8 cellular contexts compared by ENCODE assay signal in the genomic region with DNA sequence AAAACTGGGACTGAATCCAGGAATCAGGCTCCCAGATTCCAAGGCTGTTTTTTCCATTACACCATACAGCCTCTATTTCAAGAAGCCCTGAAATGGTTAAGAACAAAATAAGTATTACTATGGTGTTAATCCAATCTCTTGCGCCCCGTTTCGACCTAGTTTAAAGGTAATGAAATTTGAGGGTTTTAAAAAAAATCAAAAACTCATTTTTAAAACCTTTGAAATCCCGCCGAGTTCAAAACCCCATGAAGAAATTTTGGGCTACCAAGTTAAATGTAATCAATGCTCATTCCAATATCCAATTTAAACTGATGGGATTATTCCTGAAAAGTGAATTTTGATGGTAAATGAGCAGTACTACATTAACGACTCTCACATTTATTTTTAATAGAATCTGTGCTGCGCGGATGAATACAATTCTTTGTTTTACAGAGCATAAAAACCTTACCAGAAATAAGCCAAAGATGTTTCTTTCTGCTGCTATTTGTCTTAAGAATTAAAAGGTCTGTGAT. TPM values are rescaled to one million over a fixed set of nuclear protein-coding genes. Genes with fewer than 3 reads are reported as not detected.
DNase-seq lines count a peak whose midpoint lies in the region; TF ChIP-seq lines count a peak whose summit lies in the region.

No MANE protein-coding gene starts in this region.

- CTCF ChIA-PET in activated CD4-positive, alpha-beta T cell treated with anti-CD3 and anti-CD28 coated beads, Interleukin-2, amount 10 ng/mL, durations not matched to agents 7 days and 5 days (lab: Charles Lee) = no interaction called here

- no peak for TF ChIP-seq POLR2A in thyroid gland (IDR thresholded peaks at IDR 0.05)

- H3K36me3 ChIP-seq in liver (ENCODE audit: control insufficient read depth in 4 of 4, insufficient read depth in 3 of 4, low read depth in 1 of 4, low read length in 3 of 4) (no peaks in the 10 kb centered on the region), thyroid gland (no peaks in the 10 kb centered on the region)

- TF ChIP-seq RAD21 in liver (IDR thresholded peaks at IDR 0.05) = no peak

- H3K27ac Mint-ChIP-seq in activated CD4-positive, alpha-beta T cell treated with anti-CD3 and anti-CD28 coated beads, Interleukin-2, amount 10 ng/mL, durations not matched to agents 7 days and 5 days = peak overlapping the region; percentile 87

- H3K36me3 Mint-ChIP-seq in activated CD4-positive, alpha-beta T cell treated with anti-CD3 and anti-CD28 coated beads, Interleukin-2, amount 10 ng/mL, durations not matched to agents 7 days and 5 days (ENCODE audit: low read depth) = peaks cover 24% of the 10 kb centered on the region

- no peaks in the 10 kb centered on the region for H3K27me3 ChIP-seq in liver (ENCODE audit: control insufficient read depth in 4 of 4, insufficient read depth in 4 of 4, low read length in 3 of 4)
- no peaks in the 10 kb centered on the region for H3K27me3 ChIP-seq in thyroid gland

- POLR2A ChIA-PET in activated CD4-positive, alpha-beta T cell treated with anti-CD3 and anti-CD28 coated beads, Interleukin-2, amount 10 ng/mL, durations not matched to agents 7 days and 5 days (lab: Charles Lee) = no interaction called here

- H3K4me1 Mint-ChIP-seq in activated CD4-positive, alpha-beta T cell treated with anti-CD3 and anti-CD28 coated beads, Interleukin-2, amount 10 ng/mL, durations not matched to agents 7 days and 5 days = peaks cover 30% of the 10 kb centered on the region

- WGBS in liver = 21% methylated on average over 8 of the region's 8 CpGs
- 31 to 34% methylated on average over 8 of the region's 8 CpGs for WGBS in thyroid gland, 2 donors

- H3K4me3 Mint-ChIP-seq in activated CD4-positive, alpha-beta T cell treated with anti-CD3 and anti-CD28 coated beads, Interleukin-2, amount 10 ng/mL, durations not matched to agents 7 days and 5 days = peak overlapping the region; percentile 78

- no peak for TF ChIP-seq CTCF in liver (IDR thresholded peaks at IDR 0.05; ENCODE audit: low read depth, low read length, missing input control)
- no peak for TF ChIP-seq CTCF in thyroid gland (IDR thresholded peaks at IDR 0.05)

- H3K27me3 Mint-ChIP-seq in activated CD4-positive, alpha-beta T cell treated with anti-CD3 and anti-CD28 coated beads, Interleukin-2, amount 10 ng/mL, durations not matched to agents 7 days and 5 days = peaks cover 9% of the 10 kb centered on the region

- H3K4me1 ChIP-seq in liver (ENCODE audit: control insufficient read depth in 4 of 4, insufficient read depth in 4 of 4, low read length in 3 of 4) (peaks cover 0 to 33% (median 24%) of the 10 kb centered on the region in 4 donors), thyroid gland (peaks cover 14 to 25% of the 10 kb centered on the region in 2 donors)

- H3K9me3 ChIP-seq in liver (ENCODE audit: control insufficient read depth in 4 of 4, low read length in 3 of 4) (no peaks in the 10 kb centered on the region), thyroid gland (no peaks in the 10 kb centered on the region)

- peak overlapping the region; percentile 89 for H3K27ac ChIP-seq in angular gyrus (ENCODE audit: low read depth, low read length)
- peak overlapping the region; percentile 99 to 100 for H3K27ac ChIP-seq in liver (ENCODE audit: low read depth in 1 of 2, low read length in 2 of 2)
- H3K27ac ChIP-seq in thyroid gland = peak overlapping the region; percentile 92 to 96 (median 94)

- no peaks in the 10 kb centered on the region for H3K9me3 Mint-ChIP-seq in activated CD4-positive, alpha-beta T cell treated with anti-CD3 and anti-CD28 coated beads, Interleukin-2, amount 10 ng/mL, durations not matched to agents 7 days and 5 days

- intact Hi-C loops in thyroid gland (cut with DNase I) = loop anchor here (2.0 kb wide), 1 partner anchor 106 kb away; a partner anchor contains a TSS

- peak overlapping the region; percentile 78 to 96 for H3K9ac ChIP-seq in liver (ENCODE audit: low read depth in 1 of 2, low read length in 2 of 2)

- no peak for DNase-seq in activated CD4-positive, alpha-beta T cell treated with anti-CD3 and anti-CD28 coated beads, Interleukin-2, amount 10 ng/mL, durations not matched to agents 7 days and 5 days
- DNase-seq in activated CD4-positive, alpha-beta T cell treated with anti-CD3 and anti-CD28 coated beads for 1 hour = no peak
- no peak for DNase-seq in thyroid gland
- no peak for DNase-seq in central memory CD4-positive, alpha-beta T cell
- no peak for DNase-seq in NCI-H1694 treated with DMSO at 0.1 percent for 48 hours (lab: John Stamatoyannopoulos, UW)
- DNase-seq in NCI-H1436 (lab: John Stamatoyannopoulos, UW) = no peak

- H3K4me3 ChIP-seq in liver (ENCODE audit: low read depth in 1 of 3, low read length in 3 of 3) (peak overlapping the region; percentile 54 to 90 (median 76)), thyroid gland (replicated peaks in 1 of 3) (peak overlapping the region; percentile 17 to 87 (median 58))

TF ChIP-seq in liver, 16 proteins besides CTCF, POLR2A, EP300 and RAD21:
- TF ChIP-seq NR2F2 (IDR thresholded peaks at IDR 0.05) (no peak), HNF4A (conservative IDR thresholded peaks at IDR 0.05) (peak in 1 of 2 donors; percentile 34), JUND (IDR thresholded peaks at IDR 0.05) (peak in 1 of 2 donors; percentile 62), SP1 (IDR thresholded peaks at IDR 0.05) (peak; percentile 53), RXRA (IDR thresholded peaks at IDR 0.05) (peak in 1 of 2 donors; percentile 31), EGR1 (IDR thresholded peaks at IDR 0.05; ENCODE audit: low read depth in 2 of 2) (peak; percentile 22 to 54), HNF4G (IDR thresholded peaks at IDR 0.05) (no peak)
- TF ChIP-seq, protein P1, sequence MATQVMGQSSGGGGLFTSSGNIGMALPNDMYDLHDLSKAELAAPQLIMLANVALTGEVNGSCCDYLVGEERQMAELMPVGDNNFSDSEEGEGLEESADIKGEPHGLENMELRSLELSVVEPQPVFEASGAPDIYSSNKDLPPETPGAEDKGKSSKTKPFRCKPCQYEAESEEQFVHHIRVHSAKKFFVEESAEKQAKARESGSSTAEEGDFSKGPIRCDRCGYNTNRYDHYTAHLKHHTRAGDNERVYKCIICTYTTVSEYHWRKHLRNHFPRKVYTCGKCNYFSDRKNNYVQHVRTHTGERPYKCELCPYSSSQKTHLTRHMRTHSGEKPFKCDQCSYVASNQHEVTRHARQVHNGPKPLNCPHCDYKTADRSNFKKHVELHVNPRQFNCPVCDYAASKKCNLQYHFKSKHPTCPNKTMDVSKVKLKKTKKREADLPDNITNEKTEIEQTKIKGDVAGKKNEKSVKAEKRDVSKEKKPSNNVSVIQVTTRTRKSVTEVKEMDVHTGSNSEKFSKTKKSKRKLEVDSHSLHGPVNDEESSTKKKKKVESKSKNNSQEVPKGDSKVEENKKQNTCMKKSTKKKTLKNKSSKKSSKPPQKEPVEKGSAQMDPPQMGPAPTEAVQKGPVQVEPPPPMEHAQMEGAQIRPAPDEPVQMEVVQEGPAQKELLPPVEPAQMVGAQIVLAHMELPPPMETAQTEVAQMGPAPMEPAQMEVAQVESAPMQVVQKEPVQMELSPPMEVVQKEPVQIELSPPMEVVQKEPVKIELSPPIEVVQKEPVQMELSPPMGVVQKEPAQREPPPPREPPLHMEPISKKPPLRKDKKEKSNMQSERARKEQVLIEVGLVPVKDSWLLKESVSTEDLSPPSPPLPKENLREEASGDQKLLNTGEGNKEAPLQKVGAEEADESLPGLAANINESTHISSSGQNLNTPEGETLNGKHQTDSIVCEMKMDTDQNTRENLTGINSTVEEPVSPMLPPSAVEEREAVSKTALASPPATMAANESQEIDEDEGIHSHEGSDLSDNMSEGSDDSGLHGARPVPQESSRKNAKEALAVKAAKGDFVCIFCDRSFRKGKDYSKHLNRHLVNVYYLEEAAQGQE (IDR thresholded peaks at IDR 0.05) = no peak
- TF ChIP-seq, protein P2, sequence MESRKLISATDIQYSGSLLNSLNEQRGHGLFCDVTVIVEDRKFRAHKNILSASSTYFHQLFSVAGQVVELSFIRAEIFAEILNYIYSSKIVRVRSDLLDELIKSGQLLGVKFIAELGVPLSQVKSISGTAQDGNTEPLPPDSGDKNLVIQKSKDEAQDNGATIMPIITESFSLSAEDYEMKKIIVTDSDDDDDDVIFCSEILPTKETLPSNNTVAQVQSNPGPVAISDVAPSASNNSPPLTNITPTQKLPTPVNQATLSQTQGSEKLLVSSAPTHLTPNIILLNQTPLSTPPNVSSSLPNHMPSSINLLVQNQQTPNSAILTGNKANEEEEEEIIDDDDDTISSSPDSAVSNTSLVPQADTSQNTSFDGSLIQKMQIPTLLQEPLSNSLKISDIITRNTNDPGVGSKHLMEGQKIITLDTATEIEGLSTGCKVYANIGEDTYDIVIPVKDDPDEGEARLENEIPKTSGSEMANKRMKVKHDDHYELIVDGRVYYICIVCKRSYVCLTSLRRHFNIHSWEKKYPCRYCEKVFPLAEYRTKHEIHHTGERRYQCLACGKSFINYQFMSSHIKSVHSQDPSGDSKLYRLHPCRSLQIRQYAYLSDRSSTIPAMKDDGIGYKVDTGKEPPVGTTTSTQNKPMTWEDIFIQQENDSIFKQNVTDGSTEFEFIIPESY (IDR thresholded peaks at IDR 0.05) = no peak
- TF ChIP-seq, protein P3, sequence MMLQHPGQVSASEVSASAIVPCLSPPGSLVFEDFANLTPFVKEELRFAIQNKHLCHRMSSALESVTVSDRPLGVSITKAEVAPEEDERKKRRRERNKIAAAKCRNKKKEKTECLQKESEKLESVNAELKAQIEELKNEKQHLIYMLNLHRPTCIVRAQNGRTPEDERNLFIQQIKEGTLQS (IDR thresholded peaks at IDR 0.05) = no peak

RNA-seq across cellular contexts. Expression of a gene that starts 0.8 kb away (rescaled TPM):
- 10 to 100 TPM; 29.3 to 39.7 TPM for total RNA-seq in activated CD4-positive, alpha-beta T cell treated with anti-CD3 and anti-CD28 coated beads, Interleukin-2, amount 10 ng/mL, durations not matched to agents 7 days and 5 days
- total RNA-seq in liver (10 to 100 TPM; 26.1 to 44.8 TPM), thyroid gland (10 to 100 TPM; 36.6 to 48.5 (median 42.2) TPM)
- 10 to 100 TPM in 1 of 2 donors, 1 to 10 TPM in 1; 7.2 to 18.4 TPM for polyA plus RNA-seq in liver
